In genomic region chr13:33262069-33262487, GRCh38 we compare ENCODE assay signal across 8 cellular contexts. TPM values are rescaled to one million over a fixed set of nuclear protein-coding genes. Genes with fewer than 3 reads are reported as not detected.
DNase-seq lines count a peak whose midpoint lies in the region; ATAC-seq and TF ChIP-seq lines count a peak whose summit lies in the region.

No MANE protein-coding gene starts in this region.

- no peak overlapping the region for H3K9ac ChIP-seq in GM23248
- H3K9ac ChIP-seq in rectal smooth muscle tissue (ENCODE audit: low read length) = no peak overlapping the region

- no peaks in the 10 kb centered on the region for H3K27me3 Mint-ChIP-seq in natural killer cell treated with Interleukin-12 subunit alpha and Interleukin-12 subunit beta and Interleukin-15 and Interleukin-18, amount 100 ng/mL, for 72 hours

- in situ Hi-C loops in GM23248 (cut with MboI) (no loop called here), brain microvascular endothelial cell (cut with HindIII; ENCODE audit: low pct_ligation_motif_present, low sequenced_read_pairs) (no loop called here)

- H3K4me1 ChIP-seq in GM23248 (ENCODE audit: insufficient read depth) (peaks cover 62% of the 10 kb centered on the region), SJCRH30 (peaks cover 36% of the 10 kb centered on the region), rectal smooth muscle tissue (ENCODE audit: control insufficient read depth, insufficient read depth, low read length) (peaks cover 24% of the 10 kb centered on the region)

- H3K4me1 Mint-ChIP-seq in natural killer cell treated with Interleukin-12 subunit alpha and Interleukin-12 subunit beta and Interleukin-15 and Interleukin-18, amount 100 ng/mL, for 72 hours (ENCODE audit: low read depth in 2 of 2) = no peaks in the 10 kb centered on the region

- H3K9me2 ChIP-seq in GM23248 (ENCODE audit: insufficient read depth) = no peaks in the 10 kb centered on the region

- ATAC-seq in natural killer cell treated with Interleukin-12 subunit alpha and Interleukin-12 subunit beta and Interleukin-15 and Interleukin-18, amount 100 ng/mL, for 72 hours = no peak

- no peak for TF ChIP-seq CTCF in brain microvascular endothelial cell (IDR thresholded peaks at IDR 0.05; ENCODE audit: low read depth, low read length, missing control alignments)

- peaks cover 99% of the 10 kb centered on the region for H3K79me2 ChIP-seq in GM23248 (ENCODE audit: insufficient read depth)

- H3K36me3 ChIP-seq in GM23248 (ENCODE audit: low read depth) = no peaks in the 10 kb centered on the region; the same call in 1 of the 2 replicates
- H3K36me3 ChIP-seq in SJCRH30 = no peaks in the 10 kb centered on the region
- H3K36me3 ChIP-seq in rectal smooth muscle tissue (ENCODE audit: control insufficient read depth, insufficient read depth, low read length) = no peaks in the 10 kb centered on the region
- peaks cover 5% of the 10 kb centered on the region for H3K36me3 ChIP-seq in brain microvascular endothelial cell (replicated peaks)

- H3K27me3 ChIP-seq in GM23248 (replicated peaks; ENCODE audit: insufficient read depth) (no peaks in the 10 kb centered on the region), SJCRH30 (no peaks in the 10 kb centered on the region), rectal smooth muscle tissue (ENCODE audit: control insufficient read depth, insufficient read depth, low read length) (no peaks in the 10 kb centered on the region), brain microvascular endothelial cell (replicated peaks) (no peaks in the 10 kb centered on the region)

- H3F3A ChIP-seq in GM23248 (ENCODE audit: insufficient read depth) = peaks cover 42% of the 10 kb centered on the region

- H4K20me1 ChIP-seq in GM23248 (ENCODE audit: insufficient read depth) = no peaks in the 10 kb centered on the region

- DNase-seq in GM23248 (peak; percentile 49), SJCRH30 (peak; percentile 29 to 39), head of caudate nucleus (peak in 36 of 42 donors; percentile 21 to 81 (median 42)), brain microvascular endothelial cell (no peak), NCI-H1092 treated with DMSO at 0.1 percent for 48 hours (lab: John Stamatoyannopoulos, UW) (no peak), NCI-H774 (lab: John Stamatoyannopoulos, UW) (no peak)
- no peak for DNase-seq in natural killer cell treated with Interleukin-12 subunit alpha and Interleukin-12 subunit beta and Interleukin-15 and Interleukin-18, amount 100 ng/mL, for 72 hours (ENCODE audit: low spot score)

- no peak overlapping the region for H3K27ac Mint-ChIP-seq in natural killer cell treated with Interleukin-12 subunit alpha and Interleukin-12 subunit beta and Interleukin-15 and Interleukin-18, amount 100 ng/mL, for 72 hours

- no peaks in the 10 kb centered on the region for H3K36me3 Mint-ChIP-seq in natural killer cell treated with Interleukin-12 subunit alpha and Interleukin-12 subunit beta and Interleukin-15 and Interleukin-18, amount 100 ng/mL, for 72 hours

- no peak overlapping the region for H2AFZ ChIP-seq in GM23248

- H3K9me3 ChIP-seq in GM23248 (ENCODE audit: low read depth) = no peaks in the 10 kb centered on the region
- no peaks in the 10 kb centered on the region for H3K9me3 ChIP-seq in SJCRH30 (replicated peaks)

- intact Hi-C loops in head of caudate nucleus (cut with DNase I) = loop anchor here (5.0 kb wide), 1 partner anchor 35 kb away; no protein-coding TSS in a partner anchor

- no peak overlapping the region for H3K4me3 Mint-ChIP-seq in natural killer cell treated with Interleukin-12 subunit alpha and Interleukin-12 subunit beta and Interleukin-15 and Interleukin-18, amount 100 ng/mL, for 72 hours

- H3K27ac ChIP-seq in GM23248 (no peak overlapping the region), SJCRH30 (no peak overlapping the region), rectal smooth muscle tissue (ENCODE audit: low read depth, low read length) (peak overlapping the region; percentile 71), brain microvascular endothelial cell (no peak overlapping the region)

- H3K9me3 Mint-ChIP-seq in natural killer cell treated with Interleukin-12 subunit alpha and Interleukin-12 subunit beta and Interleukin-15 and Interleukin-18, amount 100 ng/mL, for 72 hours = no peaks in the 10 kb centered on the region

- no peak overlapping the region for H3K4me2 ChIP-seq in GM23248 (ENCODE audit: unreplicated experiment)

- WGBS in GM23248 (ENCODE audit: low coverage in 1 of 2, low lambda C conversion rate in 2 of 2, missing lambda C conversion rate in 2 of 2), 2 experiments = 72% methylated on average over 6 of the region's 6 CpGs

- H3K4me3 ChIP-seq in GM23248 (no peak overlapping the region), SJCRH30 (no peak overlapping the region), rectal smooth muscle tissue (ENCODE audit: low read length) (peak overlapping the region; percentile 19), brain microvascular endothelial cell (ENCODE audit: low read depth, low read length) (no peak overlapping the region)

RNA-seq across cellular contexts. Expression of gene STARD13, which starts 23.5 kb away (rescaled TPM):
- total RNA-seq in GM23248 (2014; rRNA removed; shearing (Covaris generic)) = 13.4 and 16.6 TPM in 2 replicates
- 13.2 and 13.8 TPM in 2 replicates for polyA plus RNA-seq in GM23248 (2016; fragmentation: Nextera tagmentation; extraction: Ambion mirVana)
- total RNA-seq in SJCRH30 (2014; rRNA removed; shearing (Covaris generic)) = 29.1 and 35.1 TPM in 2 replicates
- under 1 TPM in 1 of 2 donors, not detected in 1; 0.50 TPM for total RNA-seq in natural killer cell treated with Interleukin-12 subunit alpha and Interleukin-12 subunit beta and Interleukin-15 and Interleukin-18, amount 100 ng/mL, for 72 hours

Comparison
In these comparisons a context has a peak if more than half of its experiments do, and no peak if none do; other contexts are left out.
1. DNase-seq: peak in GM23248 (single experiment), SJCRH30 (2 of 2) and head of caudate nucleus (36 of 42); none in natural killer cell treated with Interleukin-12 subunit alpha and Interleukin-12 subunit beta and Interleukin-15 and Interleukin-18, amount 100 ng/mL, for 72 hours (single experiment), brain microvascular endothelial cell (single experiment), NCI-H1092 treated with DMSO at 0.1 percent for 48 hours (single experiment) and NCI-H774 (single experiment).